Comparison of ENCODE assay signal across 16 cellular contexts in the genomic region with DNA sequence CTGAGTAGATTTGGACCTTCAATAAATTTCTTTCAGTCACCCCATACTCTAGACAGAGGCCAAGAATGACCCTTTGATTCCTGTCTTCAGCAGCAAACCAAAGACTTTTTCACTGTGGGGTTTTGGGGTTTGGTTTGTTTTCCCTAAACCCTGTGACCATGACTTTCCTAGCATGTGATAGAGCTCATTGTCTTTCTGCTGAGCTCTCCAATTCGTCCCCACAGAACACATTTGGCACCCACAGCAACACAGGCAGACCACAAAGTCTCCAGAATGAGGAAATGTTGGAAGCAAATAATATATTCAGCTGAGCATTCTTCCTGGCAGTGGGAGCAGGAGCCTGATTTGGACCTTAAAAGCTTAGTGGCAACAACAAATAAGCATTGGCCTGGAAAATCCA. TPM values are rescaled to one million over a fixed set of nuclear protein-coding genes. Genes with fewer than 3 reads are reported as not detected.
A peak's percentile ranks its signal among the peaks of the same experiment; 100 is the strongest.
DNase-seq lines count a peak whose midpoint lies in the region; ATAC-seq and TF ChIP-seq lines count a peak whose summit lies in the region.
"Had no signal": no experiment of that assay in that cellular context is flagged by ENCODE, and none has a peak within 500 bp of the region (broad histone marks: within the 10 kb centered on the region; RNA-seq: fewer than 3 reads in every experiment).

No MANE protein-coding gene starts in this region.

- ATAC-seq in GM21515 (IDR thresholded peaks at IDR 0.05; ENCODE audit: unreplicated experiment) (no peak), HG03521 (IDR thresholded peaks at IDR 0.05; ENCODE audit: unreplicated experiment) (no peak)

- TF ChIP-seq EP300 in sigmoid colon (IDR thresholded peaks at IDR 0.05), result no peak

- no peaks in the 10 kb centered on the region for H3K27me3 ChIP-seq in sigmoid colon
- H3K27me3 ChIP-seq: BLaER1 treated with 17β-estradiol and CSF1 and Interleukin-3, amounts not matched to agents 10 nM and 100 nM; right lobe of liver had no signal

- H3K36me3 ChIP-seq in sigmoid colon, result no peaks in the 10 kb centered on the region
- H3K36me3 ChIP-seq: BLaER1 treated with 17β-estradiol and CSF1 and Interleukin-3, amounts not matched to agents 10 nM and 100 nM; right lobe of liver had no signal

- TF ChIP-seq POLR2A in sigmoid colon (IDR thresholded peaks at IDR 0.05), result no peak

- peak overlapping the region in 2 of 4 donors; percentile 32 to 35 for H3K27ac ChIP-seq in sigmoid colon
- H3K27ac ChIP-seq: right lobe of liver had no signal

- intact Hi-C loops in sigmoid colon (cut with DNase I), result no loop called here

- H3K9me3 ChIP-seq in sigmoid colon, result peaks cover 0 to 7% (median 0%) of the 10 kb centered on the region in 4 donors
- H3K9me3 ChIP-seq: right lobe of liver, SK-N-SH had no signal

- DNase-seq in LHCN-M2 (ENCODE audit: low read depth) (peak; percentile 86), cerebellar cortex (ENCODE audit: low spot score) (peak; percentile 83), inferior parietal cortex (ENCODE audit: extremely low spot score) (peak; percentile 80), sigmoid colon (peak; percentile 71), NCI-H524 (lab: John Stamatoyannopoulos, UW) (no peak), NCI-H1930 (lab: John Stamatoyannopoulos, UW) (no peak)
- DNase-seq: activated CD4-positive, alpha-beta T cell treated with anti-CD3 and anti-CD28 coated beads for 4 hours; activated naive CD4-positive, alpha-beta T cell treated with anti-CD3 and anti-CD28 coated beads for 36 hours; kidney; right lobe of liver had no signal

- 9 to 23% methylated on average over 1 of the region's 1 CpG for WGBS in sigmoid colon, 2 donors

- TF ChIP-seq CTCF in sigmoid colon (IDR thresholded peaks at IDR 0.05), result no peak

- no peak overlapping the region for H3K4me3 ChIP-seq in sigmoid colon
- H3K4me3 ChIP-seq: right lobe of liver had no signal

- no peaks in the 10 kb centered on the region for H3K4me1 ChIP-seq in sigmoid colon
- H3K4me1 ChIP-seq: right lobe of liver had no signal

RNA-seq across cellular contexts. Expression of a gene that starts 36.8 kb away (rescaled TPM):
- total RNA-seq in LHCN-M2 (2014; rRNA removed), result not detected in 2 replicates
- polyA plus RNA-seq in LHCN-M2 (2012), result 0.09 TPM
- total RNA-seq in sigmoid colon, result 1 to 10 TPM in 1 of 4 donors, not detected in 3; 1.7 TPM
- polyA plus RNA-seq in sigmoid colon, result 10 to 100 TPM in 1 of 3 donors, 1 to 10 TPM in 1, under 1 TPM in 1; 0.22 to 11.4 (median 2.3) TPM
- total RNA-seq: activated naive CD4-positive, alpha-beta T cell treated with anti-CD3 and anti-CD28 coated beads for 36 hours; H1; NCI-H460 had no signal
- polyA plus RNA-seq: H1 had no signal

Comparison
In these comparisons a context has a peak if more than half of its experiments do, and no peak if none do; other contexts are left out.
1. DNase-seq: peak in LHCN-M2 (single experiment), cerebellar cortex (single experiment), inferior parietal cortex (single experiment) and sigmoid colon (single experiment); none in NCI-H524 (0 of 2) and NCI-H1930 (0 of 2).